1 cellular context compared by ENCODE assay signal in the genomic region with DNA sequence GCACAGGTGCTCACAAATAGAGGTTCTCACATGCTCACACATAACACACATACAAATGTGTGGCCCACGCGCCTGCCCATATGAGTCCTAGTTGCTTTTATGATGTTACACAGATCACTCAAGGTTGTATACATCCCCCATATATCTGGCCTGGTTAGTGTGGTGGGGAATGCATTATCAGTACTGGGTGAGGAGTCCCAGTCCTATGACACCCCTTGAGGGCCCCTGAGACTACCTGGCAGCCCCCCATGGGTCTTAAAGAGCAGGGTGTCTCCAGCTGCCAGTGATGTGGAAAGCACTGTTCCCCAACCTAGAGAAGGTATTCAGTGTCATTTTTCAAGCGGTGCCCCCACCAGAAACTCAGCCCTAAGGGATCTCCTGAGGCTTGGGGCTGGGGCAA.
TF ChIP-seq lines count a peak whose summit lies in the region.

No MANE protein-coding gene starts in this region.

TF ChIP-seq in H1, 55 proteins besides CTCF, POLR2A, EP300 and RAD21:
- TF ChIP-seq SRF (IDR thresholded peaks at IDR 0.05; ENCODE audit: low read depth, low read length) (no peak), ASH2L (IDR thresholded peaks at IDR 0.05; ENCODE audit: low read length) (no peak), CHD2 (IDR thresholded peaks at IDR 0.05; ENCODE audit: low read length) (no peak), PHF8 (conservative IDR thresholded peaks at IDR 0.05; ENCODE audit: low read depth, low read length) (no peak), SUZ12 (IDR thresholded peaks at IDR 0.05; ENCODE audit: low read length) (peak; percentile 16), TBP (IDR thresholded peaks at IDR 0.05; ENCODE audit: low read depth, low read length) (no peak), SP2 (IDR thresholded peaks at IDR 0.05; ENCODE audit: low read length) (no peak), EZH2 (IDR thresholded peaks at IDR 0.05; ENCODE audit: low read depth, low read length, severe bottlenecking) (no peak)
